Comparison of ENCODE assay signal across 9 cellular contexts in genomic region chr3:194137314-194138097, GRCh38. TPM values are rescaled to one million over a fixed set of nuclear protein-coding genes. Genes with fewer than 3 reads are reported as not detected.
DNase-seq lines count a peak whose midpoint lies in the region; ATAC-seq, FAIRE-seq and TF ChIP-seq lines count a peak whose summit lies in the region.
"Had no signal": no experiment of that assay in that cellular context is flagged by ENCODE, and none has a peak within 500 bp of the region (broad histone marks: within the 10 kb centered on the region; RNA-seq: fewer than 3 reads in every experiment).

No MANE protein-coding gene starts in this region.

- peak; percentile 33 for TF ChIP-seq CTCF in SU-DHL-6 (IDR thresholded peaks at IDR 0.05; ENCODE audit: insufficient read depth, low read length, poor library complexity, severe bottlenecking)
- peak; percentile 43 to 51 (median 48); a peak in 4 of 6 replicates for TF ChIP-seq CTCF in GM12878 (IDR thresholded peaks at IDR 0.05 in 2 of 3, conservative IDR thresholded peaks at IDR 0.05 in 1 of 3; ENCODE audit: control insufficient read depth in 2 of 3, extremely low read depth in 1 of 3, insufficient read depth in 1 of 3, low read depth in 3 of 3, low read length in 3 of 3)

- SMC1A ChIA-PET in GM12878 (lab: Charles Lee; ENCODE audit: uncharacterized antibody, unreplicated experiment), result interaction anchor here (0.6 to 4.2 kb wide), 12 partner anchors 9 to 472 kb away, joined by 3 to 18 read pairs (median 4); no protein-coding TSS in a partner anchor

- H3K9me2 ChIP-seq in SU-DHL-6 (replicated peaks; ENCODE audit: insufficient read depth, low read length), result no peaks in the 10 kb centered on the region

- H3K4me1 ChIP-seq in HUES64 (ENCODE audit: insufficient read depth, low read length), result peaks cover 52% of the 10 kb centered on the region
- peaks cover 22% of the 10 kb centered on the region for H3K4me1 ChIP-seq in GM12878 (ENCODE audit: control insufficient read depth, insufficient read depth, low read length)
- H3K4me1 ChIP-seq in iPS-18a (ENCODE audit: control insufficient read depth, low read depth, low read length), result peaks cover 47% of the 10 kb centered on the region

- H3K4me2 ChIP-seq in SU-DHL-6 (ENCODE audit: low read depth, low read length, poor library complexity, severe bottlenecking) (peak overlapping the region; percentile 90), GM12878 (ENCODE audit: control insufficient read depth, insufficient read depth) (peak overlapping the region; percentile 87)

- H3K4me3 ChIP-seq in HUES64 (ENCODE audit: low read length) (peak overlapping the region; percentile 77), SU-DHL-6 (ENCODE audit: insufficient read depth, low read length, poor library complexity, severe bottlenecking) (peak overlapping the region; percentile 57), GM12878 (peak overlapping the region; percentile 82), iPS-18a (ENCODE audit: low read length) (peak overlapping the region; percentile 83), skin epidermis (peak overlapping the region; percentile 49 to 67 (median 60))

- no peak for FAIRE-seq in GM12878 (lab: Jason Lieb, UNC)
- FAIRE-seq: islet of Langerhans had no signal

- RAD21 ChIA-PET in GM12878 (lab: Charles Lee; ENCODE audit: unreplicated experiment), result interaction anchor here (0.9 to 1.4 kb wide), 6 partner anchors 134 to 358 kb away, joined by 3 to 5 read pairs (median 4); no protein-coding TSS in a partner anchor

- BruUV-seq in GM12878 (replicated peaks; lab: Mats Ljungman, UMichigan), result no TSS peak

- TF ChIP-seq EP300 in GM12878 (IDR thresholded peaks at IDR 0.05; ENCODE audit: borderline replicate concordance in 1 of 2, control insufficient read depth in 1 of 2, low read depth in 2 of 2, low read length in 2 of 2), result 0 out of 4 replicates have a peak, but pooled peaks of 1 of the 2 experiments have one; percentile 18

- H3K9me3 ChIP-seq in HUES64 (ENCODE audit: insufficient read depth, low read depth, low read length) (no peaks in the 10 kb centered on the region), SU-DHL-6 (ENCODE audit: insufficient read depth, low read length) (no peaks in the 10 kb centered on the region), GM12878 (replicated peaks; ENCODE audit: control insufficient read depth, insufficient read depth, low read length) (peaks cover 2% of the 10 kb centered on the region; the same call in 2 of the 3 replicates), iPS-18a (ENCODE audit: control insufficient read depth, low read depth, low read length) (no peaks in the 10 kb centered on the region)

- H3K9ac ChIP-seq in HUES64 (ENCODE audit: low read depth, low read length), result peak overlapping the region; percentile 48
- H3K9ac ChIP-seq in SU-DHL-6 (ENCODE audit: low read length), result peak overlapping the region; percentile 77
- peak overlapping the region; percentile 42 for H3K9ac ChIP-seq in GM12878 (ENCODE audit: control insufficient read depth, insufficient read depth, low read length)
- peak overlapping the region; percentile 51 for H3K9ac ChIP-seq in iPS-18a (ENCODE audit: low read length)

- ATAC-seq in GM21360 (IDR thresholded peaks at IDR 0.05; ENCODE audit: unreplicated experiment), result peak; percentile 29
- peak; percentile 71 for ATAC-seq in GM12878

- CTCF ChIA-PET in GM12878 (lab: Yijun Ruan, JAX), result interaction anchor here (0.7 to 2.0 kb wide), 8 partner anchors 33 to 472 kb away, joined by 3 to 9 read pairs (median 4); no protein-coding TSS in a partner anchor

- TF ChIP-seq POLR2A in GM12878 (IDR thresholded peaks at IDR 0.05; ENCODE audit: low read depth, low read length), result peak; percentile 66; the same call in 1 of the 2 replicates

- POLR2A ChIA-PET in GM12878 (lab: Charles Lee), result no interaction called here

- H2AFZ ChIP-seq in SU-DHL-6 (ENCODE audit: low read depth, low read length, severe bottlenecking) (peak overlapping the region; percentile 54), GM12878 (ENCODE audit: control insufficient read depth, low read depth, low read length) (peak overlapping the region; percentile 6)

- H3K27me3 ChIP-seq in HUES64 (ENCODE audit: insufficient read depth, low read length) (peaks cover 23% of the 10 kb centered on the region), SU-DHL-6 (ENCODE audit: low read length) (no peaks in the 10 kb centered on the region), GM12878 (replicated peaks in 1 of 2; ENCODE audit: control insufficient read depth in 2 of 2, insufficient read depth in 2 of 2, low read length in 1 of 2) (peaks cover 3% of the 10 kb centered on the region in 2 experiments; a peak in 3 of 4 replicates), iPS-18a (ENCODE audit: control insufficient read depth, insufficient read depth, low read length) (peaks cover 41% of the 10 kb centered on the region)

- intact Hi-C loops in GM12878 (cut with micrococcal nuclease; ENCODE audit: unreplicated experiment), result loop anchor here (1.0 to 5.0 kb wide), 5 partner anchors 135 to 470 kb away; no protein-coding TSS in a partner anchor

- DNase-seq in DMS53 treated with DMSO at 0.1 percent for 48 hours (lab: John Stamatoyannopoulos, UW; ENCODE audit: unreplicated experiment) (peak; percentile 64), GM12878 (ENCODE audit: low read depth, low spot score) (no peak), occipital lobe (lab: John Stamatoyannopoulos, UW) (no peak)

- peaks cover 6% of the 10 kb centered on the region; the same call in 1 of the 2 replicates for H3K36me3 ChIP-seq in HUES64 (ENCODE audit: insufficient read depth, low read length)
- peaks cover 8% of the 10 kb centered on the region; the same call in 1 of the 2 replicates for H3K36me3 ChIP-seq in SU-DHL-6 (ENCODE audit: low read length)
- no peaks in the 10 kb centered on the region for H3K36me3 ChIP-seq in GM12878 (ENCODE audit: control insufficient read depth in 2 of 2, insufficient read depth in 2 of 2, low read length in 1 of 2)
- peaks cover 4% of the 10 kb centered on the region for H3K36me3 ChIP-seq in iPS-18a (ENCODE audit: control insufficient read depth, low read depth, low read length)

- H3K27ac ChIP-seq in HUES64 (ENCODE audit: low read depth, low read length) (no peak overlapping the region), SU-DHL-6 (ENCODE audit: low read depth, low read length) (peak overlapping the region; percentile 78), GM12878 (ENCODE audit: control insufficient read depth, insufficient read depth) (peak overlapping the region; percentile 13; the same call in 1 of the 2 replicates), iPS-18a (ENCODE audit: low read length) (no peak overlapping the region), skin epidermis (peak overlapping the region; percentile 41 to 94 (median 85))

- in situ Hi-C loops in GM12878 (cut with MboI), result loop anchor here (5.0 to 10.0 kb wide), 2 partner anchors 170 to 353 kb away; no protein-coding TSS in a partner anchor

- no peaks in the 10 kb centered on the region for H4K20me1 ChIP-seq in SU-DHL-6 (ENCODE audit: low read depth, low read length)
- H4K20me1 ChIP-seq in GM12878 (ENCODE audit: control insufficient read depth, insufficient read depth), result no peaks in the 10 kb centered on the region

- peaks cover 62% of the 10 kb centered on the region for H3F3A ChIP-seq in SU-DHL-6 (ENCODE audit: insufficient read depth)

- H3K79me2 ChIP-seq in SU-DHL-6 (ENCODE audit: insufficient read depth, low read length) (0 out of 2 replicates have a peak, but pooled peaks cover 5% of the 10 kb centered on the region), GM12878 (ENCODE audit: control insufficient read depth, insufficient read depth, low read length) (no peaks in the 10 kb centered on the region)

- peak; percentile 80 for TF ChIP-seq RAD21 in GM12878 (IDR thresholded peaks at IDR 0.05; ENCODE audit: insufficient read depth, low read depth, low read length)

- WGBS in HUES64, result under 1% methylated on average over 62 of the region's 62 CpGs
- 1% methylated on average over 55 of the region's 62 CpGs for WGBS in GM12878 (ENCODE audit: insufficient coverage, insufficient replicate concordance, low lambda C conversion rate, missing lambda C conversion rate)

TF ChIP-seq in GM12878, 131 proteins besides CTCF, POLR2A, EP300 and RAD21 (continues in another document):
- TF ChIP-seq EGR1 (IDR thresholded peaks at IDR 0.05; ENCODE audit: borderline replicate concordance in 1 of 2, low read depth in 2 of 2, low read length in 2 of 2), result no peak
- no peak for TF ChIP-seq CHD2 (IDR thresholded peaks at IDR 0.05; ENCODE audit: borderline replicate concordance, low read depth, low read length)

RNA-seq across cellular contexts. Expression of gene HES1, which starts 1.6 kb away (rescaled TPM):
- 22.4 TPM for polyA plus RNA-seq in HUES64 (2013, experiment 1 of 2)
- polyA plus RNA-seq in HUES64 (2013, experiment 2 of 2), result 26.6 TPM
- total RNA-seq in GM12878 (2013; cell fraction: nucleolus; rRNA removed), result 12.9 and 16.0 TPM in 2 replicates
- total RNA-seq in GM12878 (2014; rRNA removed), result 4.5 and 4.6 TPM in 2 replicates
- total RNA-seq in GM12878 (2014; rRNA removed; fragmentation: Illumina TruSeq; extraction: Trizol), result 2.4 and 2.9 TPM in 2 replicates
- 4.7 TPM in 2 replicates for total RNA-seq in GM12878 (2021)
- 1.5 TPM for polyA plus RNA-seq in GM12878 (2011; ENCODE audit: low read depth)
- polyA plus RNA-seq in GM12878 (2011; rRNA removed), result 0.39 and 0.46 TPM in 2 replicates
- polyA plus RNA-seq in GM12878 (2011; cell fraction: cytosol; rRNA removed), result 0.48 and 0.69 TPM in 2 replicates
- polyA plus RNA-seq in GM12878 (2011; cell fraction: nucleus; rRNA removed), result 0.56 and 1.1 TPM in 2 replicates
- polyA plus RNA-seq in GM12878 (2012), result 2.6 and 6.0 TPM in 2 replicates
- polyA plus RNA-seq in GM12878 (2014; fragmentation: Illumina TruSeq; extraction: Trizol), result 2.2 and 2.8 TPM in 2 replicates
- 1 to 10 TPM in 1 of 2 experiments, under 1 TPM in 1; 0.99 to 1.3 TPM for polyA plus RNA-seq in GM12878 (2014; fragmentation: Nextera tagmentation; extraction: Ambion mirVana)
- polyA plus RNA-seq in GM12878 (2014; rRNA removed), result 4.5 and 5.3 TPM in 2 replicates
- polyA plus RNA-seq in GM12878 (2016; fragmentation: Nextera tagmentation; extraction: Ambion mirVana), result 1 to 10 TPM; 1.1 to 3.2 TPM
- 0.22 and 0.41 TPM in 2 replicates for polyA minus RNA-seq in GM12878 (2011; rRNA and poly(A)+ RNA removed)
- polyA minus RNA-seq in GM12878 (2011; cell fraction: cytosol; rRNA and poly(A)+ RNA removed), result not detected in 2 replicates
- 0.57 and 1.1 TPM in 2 replicates for polyA minus RNA-seq in GM12878 (2011; cell fraction: nucleus; rRNA and poly(A)+ RNA removed)
- total RNA-seq in occipital lobe, result 13.6 TPM

Comparison
In these comparisons a context has a peak if more than half of its experiments do, and no peak if none do; other contexts are left out.
1. H3K27ac ChIP-seq: peak in SU-DHL-6 (single experiment), GM12878 (single experiment) and skin epidermis (21 of 21); none in HUES64 (single experiment) and iPS-18a (single experiment).
2. Peak in every context shown above with its lines, with median percentiles within 50 percentile points of each other: H3K4me3 ChIP-seq and H3K9ac ChIP-seq.